In the genomic region with DNA sequence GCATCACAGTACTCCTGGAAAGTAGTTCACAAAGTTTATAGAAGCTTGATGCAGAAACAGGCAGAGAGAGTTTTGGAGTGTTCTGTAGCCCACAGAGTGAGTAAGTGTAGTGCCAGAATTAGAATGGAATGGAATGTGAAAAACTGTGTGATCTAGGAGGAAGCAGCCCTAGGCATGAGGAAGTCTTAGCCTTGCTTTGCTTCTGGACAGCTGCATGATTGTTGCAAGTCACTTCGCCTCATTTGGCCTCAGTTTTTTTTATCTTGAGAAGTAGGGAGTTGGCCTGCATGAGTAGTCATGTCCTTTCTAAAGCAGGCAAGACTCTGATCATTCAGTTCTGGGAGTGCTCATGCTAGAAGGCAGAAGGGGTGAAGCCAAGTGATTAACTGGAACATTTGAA, we compare ENCODE assay signal across 11 cellular contexts. TPM values are rescaled to one million over a fixed set of nuclear protein-coding genes. Genes with fewer than 3 reads are reported as not detected.
DNase-seq lines count a peak whose midpoint lies in the region; ATAC-seq and TF ChIP-seq lines count a peak whose summit lies in the region.
"Had no signal": no experiment of that assay in that cellular context is flagged by ENCODE, and none has a peak within 500 bp of the region (broad histone marks: within the 10 kb centered on the region; RNA-seq: fewer than 3 reads in every experiment).

No MANE protein-coding gene starts in this region.

- TF ChIP-seq CTCF in cardiac fibroblast (IDR thresholded peaks at IDR 0.05; ENCODE audit: low read depth, low read length) (no peak), GM10266 (IDR thresholded peaks at IDR 0.05; ENCODE audit: control insufficient read depth, insufficient read depth, low read depth, missing control alignments) (no peak)

- peak overlapping the region; percentile 80 for H3K27ac ChIP-seq in mesodermal cell (ENCODE audit: low read depth, low read length, severe bottlenecking)

- ATAC-seq in GM19395 (IDR thresholded peaks at IDR 0.05; ENCODE audit: unreplicated experiment) = no peak

- peak; percentile 91 for DNase-seq in AG08395 (ENCODE audit: low spot score)
- DNase-seq in LHCN-M2 (ENCODE audit: low read depth) = peak; percentile 98
- DNase-seq in cardiac fibroblast (ENCODE audit: low read depth in 2 of 2) = peak; percentile 82 to 85
- DNase-seq in GM10266 (ENCODE audit: extremely low spot score) = no peak
- no peak for DNase-seq in DMS 273 (lab: John Stamatoyannopoulos, UW; ENCODE audit: unreplicated experiment)
- no peak for DNase-seq in SW 1271 (lab: John Stamatoyannopoulos, UW)
- DNase-seq: activated CD4-positive, alpha-beta T cell treated with anti-CD3 and anti-CD28 coated beads, Interleukin-2, amount 10 ng/mL, durations not matched to agents 7 days and 5 days; NCI-H446 had no signal

- peaks cover 12% of the 10 kb centered on the region for H3K4me1 ChIP-seq in mesodermal cell (ENCODE audit: control insufficient read depth, insufficient read depth, low read length, poor library complexity, severe bottlenecking)

- 73 to 80% methylated on average over 1 of the region's 1 CpG for WGBS in mesodermal cell (ENCODE audit: insufficient coverage in 2 of 2), 2 experiments

- H3K36me3 ChIP-seq in mesodermal cell (ENCODE audit: control insufficient read depth, insufficient read depth, low read length) = no peaks in the 10 kb centered on the region

- H3K9me3 ChIP-seq in mesodermal cell (ENCODE audit: control insufficient read depth, low read length) = no peaks in the 10 kb centered on the region

- H3K4me3 ChIP-seq in cardiac fibroblast (replicated peaks in 1 of 2; ENCODE audit: low read depth in 2 of 2, low read length in 2 of 2) (no peak overlapping the region), mesodermal cell (ENCODE audit: extremely low read depth, insufficient read depth, low read length, poor library complexity, severe bottlenecking) (no peak overlapping the region)

RNA-seq across cellular contexts. Expression of gene SERPINB12, which starts 10.9 kb away (rescaled TPM):
- 0.29 TPM in 1 of 2 replicates, not detected in the other for total RNA-seq in LHCN-M2 (2014; rRNA removed)
- 0.23 TPM for polyA plus RNA-seq in LHCN-M2 (2012)
- polyA plus RNA-seq in mesodermal cell (2013, experiment 1 of 2) = not detected
- not detected for polyA plus RNA-seq in mesodermal cell (2013, experiment 2 of 2)
- total RNA-seq: activated CD4-positive, alpha-beta T cell treated with anti-CD3 and anti-CD28 coated beads, Interleukin-2, amount 10 ng/mL, durations not matched to agents 7 days and 5 days; mononuclear cell had no signal

RNA-seq across cellular contexts. Expression of gene SERPINB13, which starts 34.0 kb away (rescaled TPM):
- not detected in 2 replicates for total RNA-seq in LHCN-M2 (2014; rRNA removed)
- polyA plus RNA-seq in LHCN-M2 (2012) = not detected
- not detected for polyA plus RNA-seq in mesodermal cell (2013, experiment 1 of 2)
- not detected for polyA plus RNA-seq in mesodermal cell (2013, experiment 2 of 2)
- total RNA-seq: activated CD4-positive, alpha-beta T cell treated with anti-CD3 and anti-CD28 coated beads, Interleukin-2, amount 10 ng/mL, durations not matched to agents 7 days and 5 days; mononuclear cell had no signal

Comparison
In these comparisons a context has a peak if more than half of its experiments do, and no peak if none do; other contexts are left out.
1. DNase-seq: peak in AG08395 (single experiment), LHCN-M2 (single experiment) and cardiac fibroblast (2 of 2); none in GM10266 (single experiment), DMS 273 (single experiment) and SW 1271 (0 of 2).